In genomic region chr2:132668986-132669853, GRCh38 we compare ENCODE assay signal across 9 cellular contexts. TPM values are rescaled to one million over a fixed set of nuclear protein-coding genes. Genes with fewer than 3 reads are reported as not detected.
DNase-seq lines count a peak whose midpoint lies in the region; TF ChIP-seq lines count a peak whose summit lies in the region.
"Had no signal": no experiment of that assay in that cellular context is flagged by ENCODE, and none has a peak within 500 bp of the region (broad histone marks: within the 10 kb centered on the region; RNA-seq: fewer than 3 reads in every experiment).

No MANE protein-coding gene starts in this region.

- peaks cover 37% of the 10 kb centered on the region for H3K27me3 ChIP-seq in thymus (ENCODE audit: control insufficient read depth, insufficient read depth)

- H3K9me3 Mint-ChIP-seq in activated CD4-positive, alpha-beta memory T cell treated with anti-CD3 and anti-CD28 coated beads, Interleukin-2, amount 10 ng/mL, durations not matched to agents 7 days and 5 days: no peaks in the 10 kb centered on the region

- H3K4me1 ChIP-seq in thymus (ENCODE audit: control insufficient read depth, insufficient read depth, low read length): no peaks in the 10 kb centered on the region

- in situ Hi-C loops in astrocyte of the cerebellum (cut with HindIII; ENCODE audit: low sequenced_read_pairs): no loop called here

- H3K27me3 Mint-ChIP-seq in activated CD4-positive, alpha-beta memory T cell treated with anti-CD3 and anti-CD28 coated beads, Interleukin-2, amount 10 ng/mL, durations not matched to agents 7 days and 5 days: peaks cover 21% of the 10 kb centered on the region

- peak; percentile 31 for TF ChIP-seq CTCF in astrocyte of the cerebellum (IDR thresholded peaks at IDR 0.05; ENCODE audit: low read depth, low read length, missing control alignments)

- CTCF ChIA-PET in activated CD4-positive, alpha-beta memory T cell treated with anti-CD3 and anti-CD28 coated beads, Interleukin-2, amount 10 ng/mL, durations not matched to agents 7 days and 5 days (lab: Charles Lee): no interaction called here

- H3K4me3 ChIP-seq in astrocyte of the cerebellum (ENCODE audit: low read depth, low read length) (peak overlapping the region; percentile 80), thymus (ENCODE audit: low read length) (peak overlapping the region; percentile 24)

- H3K27ac Mint-ChIP-seq in activated CD4-positive, alpha-beta memory T cell treated with anti-CD3 and anti-CD28 coated beads, Interleukin-2, amount 10 ng/mL, durations not matched to agents 7 days and 5 days: no peak overlapping the region

- POLR2A ChIA-PET in activated CD4-positive, alpha-beta memory T cell treated with anti-CD3 and anti-CD28 coated beads, Interleukin-2, amount 10 ng/mL, durations not matched to agents 7 days and 5 days (lab: Charles Lee): no interaction called here

- peak; percentile 25 for DNase-seq in DMS153 (lab: John Stamatoyannopoulos, UW)
- no peak for DNase-seq in DMS153 treated with DMSO at 0.1 percent for 48 hours (lab: John Stamatoyannopoulos, UW; ENCODE audit: unreplicated experiment)
- DNase-seq in astrocyte of the cerebellum (ENCODE audit: low read depth): no peak
- peak; percentile 71 for DNase-seq in islet precursor cell
- DNase-seq in NCI-H524 treated with DMSO at 0.1 percent for 48 hours (lab: John Stamatoyannopoulos, UW): no peak
- DNase-seq in globus pallidus (ENCODE audit: low spot score): no peak
- DNase-seq in activated CD4-positive, alpha-beta memory T cell treated with anti-CD3 and anti-CD28 coated beads, Interleukin-2, amount 10 ng/mL, durations not matched to agents 7 days and 5 days: no peak

- H3K4me1 Mint-ChIP-seq in activated CD4-positive, alpha-beta memory T cell treated with anti-CD3 and anti-CD28 coated beads, Interleukin-2, amount 10 ng/mL, durations not matched to agents 7 days and 5 days: no peaks in the 10 kb centered on the region

- 3% methylated on average over 78 of the region's 78 CpGs for WGBS in thymus

- H3K36me3 ChIP-seq in thymus (ENCODE audit: control insufficient read depth, insufficient read depth): no peaks in the 10 kb centered on the region

- H3K9me3 ChIP-seq in thymus (ENCODE audit: control insufficient read depth): no peaks in the 10 kb centered on the region

- no peak overlapping the region for H3K4me3 Mint-ChIP-seq in activated CD4-positive, alpha-beta memory T cell treated with anti-CD3 and anti-CD28 coated beads, Interleukin-2, amount 10 ng/mL, durations not matched to agents 7 days and 5 days

- H3K36me3 Mint-ChIP-seq in activated CD4-positive, alpha-beta memory T cell treated with anti-CD3 and anti-CD28 coated beads, Interleukin-2, amount 10 ng/mL, durations not matched to agents 7 days and 5 days (ENCODE audit: low read depth): peaks cover 3% of the 10 kb centered on the region

- H3K27ac ChIP-seq in thymus (ENCODE audit: low read depth): no peak overlapping the region

RNA-seq across cellular contexts. Expression of gene LYPD1, which starts 0.8 kb away (rescaled TPM):
- polyA plus RNA-seq in thymus: 14.2 TPM
- total RNA-seq in activated CD4-positive, alpha-beta memory T cell treated with anti-CD3 and anti-CD28 coated beads, Interleukin-2, amount 10 ng/mL, durations not matched to agents 7 days and 5 days: not detected
- total RNA-seq: mononuclear cell had no signal

Comparison
In these comparisons a context has a peak if more than half of its experiments do, and no peak if none do; other contexts are left out.
1. DNase-seq: peak in DMS153 (single experiment) and islet precursor cell (single experiment); none in DMS153 treated with DMSO at 0.1 percent for 48 hours (single experiment), astrocyte of the cerebellum (single experiment), NCI-H524 treated with DMSO at 0.1 percent for 48 hours (single experiment), globus pallidus (single experiment) and activated CD4-positive, alpha-beta memory T cell treated with anti-CD3 and anti-CD28 coated beads, Interleukin-2, amount 10 ng/mL, durations not matched to agents 7 days and 5 days (single experiment).